Comparison of ENCODE assay signal across 22 cellular contexts in genomic region chr2:203438528-203438927, GRCh38.
A peak's percentile ranks its signal among the peaks of the same experiment; 100 is the strongest.
DNase-seq lines count a peak whose midpoint lies in the region; ATAC-seq and TF ChIP-seq lines count a peak whose summit lies in the region.
"Had no signal": no experiment of that assay in that cellular context is flagged by ENCODE, and none has a peak within 500 bp of the region (broad histone marks: within the 10 kb centered on the region; RNA-seq: fewer than 3 reads in every experiment).

No MANE protein-coding gene starts in this region.

- no peak for TF ChIP-seq CTCF in mesothelial cell of epicardium (IDR thresholded peaks at IDR 0.05; ENCODE audit: unreplicated experiment)

- DNase-seq in DMS53 (lab: John Stamatoyannopoulos, UW) (peak; percentile 9), DMS53 treated with DMSO at 0.1 percent for 48 hours (lab: John Stamatoyannopoulos, UW; ENCODE audit: unreplicated experiment) (no peak), left colon (no peak), mesothelial cell of epicardium (ENCODE audit: low spot score in 2 of 2, unreplicated experiment in 2 of 2) (no peak), NCI-H2227 treated with DMSO at 0.1 percent for 48 hours (lab: John Stamatoyannopoulos, UW) (no peak), immature natural killer cell (no peak)
- DNase-seq: CD8-positive, alpha-beta T cell; GDM1; HCEC 1CT; NCI-H1092 treated with DMSO at 0.1 percent for 48 hours; NCI-H2081 treated with DMSO at 0.1 percent for 48 hours; NCI-H510A treated with DMSO at 0.1 percent for 48 hours; NCI-H82; Peyer's patch had no signal

- H3K9me3 Mint-ChIP-seq in mesothelial cell of epicardium, result no peaks in the 10 kb centered on the region
- H3K9me3 Mint-ChIP-seq in immature natural killer cell, result no peaks in the 10 kb centered on the region
- H3K9me3 Mint-ChIP-seq: CD8-positive, alpha-beta T cell had no signal

- peak overlapping the region; percentile 84 for H3K27ac ChIP-seq in angular gyrus (ENCODE audit: low read depth, low read length)
- H3K27ac ChIP-seq in temporal lobe (ENCODE audit: low read depth, low read length), result peak overlapping the region; percentile 39
- H3K27ac ChIP-seq: 22Rv1, BLaER1, Peyer's patch, SK-N-MC had no signal

- H3K36me3 Mint-ChIP-seq in mesothelial cell of epicardium, result peaks cover 13% of the 10 kb centered on the region
- no peaks in the 10 kb centered on the region for H3K36me3 Mint-ChIP-seq in immature natural killer cell
- H3K36me3 Mint-ChIP-seq: CD8-positive, alpha-beta T cell had no signal

- H3K27me3 Mint-ChIP-seq in mesothelial cell of epicardium (ENCODE audit: low read depth) (no peaks in the 10 kb centered on the region), immature natural killer cell (ENCODE audit: low read depth in 3 of 3) (no peaks in the 10 kb centered on the region)

- no peak overlapping the region for H3K4me3 Mint-ChIP-seq in mesothelial cell of epicardium
- H3K4me3 Mint-ChIP-seq in immature natural killer cell, result no peak overlapping the region
- H3K4me3 Mint-ChIP-seq: CD8-positive, alpha-beta T cell had no signal

- ATAC-seq in left colon, result peak; percentile 76
- ATAC-seq: CD8-positive, alpha-beta T cell; GM12878; K562; Right ventricle myocardium inferior had no signal

- H3K4me1 Mint-ChIP-seq in mesothelial cell of epicardium, result peaks cover 15% of the 10 kb centered on the region
- H3K4me1 Mint-ChIP-seq in immature natural killer cell, result no peaks in the 10 kb centered on the region

- intact Hi-C loops in left colon (cut with DNase I, micrococcal nuclease), result no loop called here

- H3K27ac Mint-ChIP-seq in mesothelial cell of epicardium (no peak overlapping the region), immature natural killer cell (no peak overlapping the region)
- H3K27ac Mint-ChIP-seq: CD8-positive, alpha-beta T cell had no signal
